Comparison of ENCODE assay signal across 13 cellular contexts in genomic region chr7:106017657-106018056, GRCh38. TPM values are rescaled to one million over a fixed set of nuclear protein-coding genes. Genes with fewer than 3 reads are reported as not detected.
DNase-seq lines count a peak whose midpoint lies in the region; TF ChIP-seq lines count a peak whose summit lies in the region.
"Had no signal": no experiment of that assay in that cellular context is flagged by ENCODE, and none has a peak within 500 bp of the region (broad histone marks: within the 10 kb centered on the region; RNA-seq: fewer than 3 reads in every experiment).

No MANE protein-coding gene starts in this region.

- no peaks in the 10 kb centered on the region for H3K27me3 Mint-ChIP-seq in chondrocyte (ENCODE audit: low read depth)
- H3K27me3 Mint-ChIP-seq: CD4-positive, alpha-beta memory T cell had no signal

- H3K36me3 Mint-ChIP-seq in chondrocyte (ENCODE audit: low read depth), result no peaks in the 10 kb centered on the region
- H3K36me3 Mint-ChIP-seq: CD14-positive monocyte; CD4-positive, alpha-beta memory T cell had no signal

- peak; percentile 12 for DNase-seq in NCI-H345 (lab: John Stamatoyannopoulos, UW)
- DNase-seq in NCI-H345 treated with DMSO at 0.1 percent for 48 hours (lab: John Stamatoyannopoulos, UW; ENCODE audit: unreplicated experiment), result no peak
- DNase-seq in NCI-H1092 (lab: John Stamatoyannopoulos, UW), result peak; percentile 19
- DNase-seq in cerebellar cortex (ENCODE audit: low spot score), result peak; percentile 26
- no peak for DNase-seq in putamen (ENCODE audit: low spot score)
- no peak for DNase-seq in NCI-H748 (lab: John Stamatoyannopoulos, UW; ENCODE audit: unreplicated experiment)
- DNase-seq in chondrocyte (ENCODE audit: low spot score), result no peak
- DNase-seq: 8988T; CD4-positive, alpha-beta memory T cell; DMS153; DMS79; GF-D8 had no signal

- no peaks in the 10 kb centered on the region for H3K9me3 Mint-ChIP-seq in chondrocyte (ENCODE audit: low read depth)

- no peak for TF ChIP-seq CTCF in chondrocyte (IDR thresholded peaks at IDR 0.05)

- no peak overlapping the region for H3K4me3 Mint-ChIP-seq in chondrocyte (ENCODE audit: unreplicated experiment)
- H3K4me3 Mint-ChIP-seq: CD14-positive monocyte; CD4-positive, alpha-beta memory T cell had no signal

- H3K4me1 Mint-ChIP-seq in chondrocyte (ENCODE audit: low read depth), result peaks cover 43% of the 10 kb centered on the region

- no peak overlapping the region for H3K27ac Mint-ChIP-seq in chondrocyte (ENCODE audit: unreplicated experiment)
- H3K27ac Mint-ChIP-seq: CD14-positive monocyte had no signal

RNA-seq across cellular contexts. Expression of gene CDHR3, which starts 54.6 kb away (rescaled TPM):
- 0.89 to 1.9 TPM (median 1.0 TPM) in 3 replicates for total RNA-seq in chondrocyte

Comparison
In these comparisons a context has a peak if more than half of its experiments do, and no peak if none do; other contexts are left out.
1. DNase-seq: peak in NCI-H345 (single experiment), NCI-H1092 (single experiment) and cerebellar cortex (single experiment); none in NCI-H345 treated with DMSO at 0.1 percent for 48 hours (single experiment), putamen (single experiment), NCI-H748 (single experiment) and chondrocyte (single experiment).